11 cellular contexts compared by ENCODE assay signal in genomic region chr11:86292912-86293606, GRCh38. TPM values are rescaled to one million over a fixed set of nuclear protein-coding genes. Genes with fewer than 3 reads are reported as not detected.
DNase-seq lines count a peak whose midpoint lies in the region; ATAC-seq and TF ChIP-seq lines count a peak whose summit lies in the region.
"Had no signal": no experiment of that assay in that cellular context is flagged by ENCODE, and none has a peak within 500 bp of the region (broad histone marks: within the 10 kb centered on the region; RNA-seq: fewer than 3 reads in every experiment).

No MANE protein-coding gene starts in this region.

- DNase-seq in GM10266 (ENCODE audit: extremely low spot score) (peak; percentile 34), cerebellar nuclear complex (lab: John Stamatoyannopoulos, UW) (no peak), left lobe of liver (ENCODE audit: low spot score) (no peak), suprapubic skin (ENCODE audit: low spot score in 2 of 2) (no peak), iPS-NIHi11 (ENCODE audit: low spot score) (no peak)
- peak; percentile 44 for DNase-seq in activated T-helper 1 cell treated with anti-CD3 and anti-CD28 coated beads, Interleukin-12 subunit alpha, Interleukin-12 subunit beta, Interleukin-2, Interleukin-4 antibody, amounts not matched to agents 30 ng/mL and 10 ng/mL and 1 ng/mL, durations not matched to agents 14 hours and 24 hours and 36 hours (ENCODE audit: low spot score)
- DNase-seq: ovary had no signal

- no peaks in the 10 kb centered on the region for H3K36me3 ChIP-seq in suprapubic skin
- H3K36me3 ChIP-seq: cardiac muscle cell, HAP-1, ovary had no signal

- no peaks in the 10 kb centered on the region for H3K4me1 ChIP-seq in suprapubic skin
- H3K4me1 ChIP-seq: HAP-1 had no signal

- no peaks in the 10 kb centered on the region for H3K9me3 ChIP-seq in suprapubic skin
- H3K9me3 ChIP-seq: HAP-1, ovary had no signal

- H3K27me3 ChIP-seq in suprapubic skin: no peaks in the 10 kb centered on the region
- H3K27me3 ChIP-seq: cardiac muscle cell, ovary had no signal

- peak overlapping the region; percentile 46 for H3K4me3 Mint-ChIP-seq in activated T-helper 1 cell treated with anti-CD3 and anti-CD28 coated beads, Interleukin-12 subunit alpha, Interleukin-12 subunit beta, Interleukin-2, Interleukin-4 antibody, amounts not matched to agents 30 ng/mL and 10 ng/mL and 1 ng/mL, durations not matched to agents 14 hours and 24 hours and 36 hours

- TF ChIP-seq CTCF in GM10266 (IDR thresholded peaks at IDR 0.05; ENCODE audit: control insufficient read depth, insufficient read depth, low read depth, missing control alignments) (no peak), suprapubic skin (IDR thresholded peaks at IDR 0.05) (no peak)

- peak overlapping the region; percentile 89 for H3K27ac Mint-ChIP-seq in activated T-helper 1 cell treated with anti-CD3 and anti-CD28 coated beads, Interleukin-12 subunit alpha, Interleukin-12 subunit beta, Interleukin-2, Interleukin-4 antibody, amounts not matched to agents 30 ng/mL and 10 ng/mL and 1 ng/mL, durations not matched to agents 14 hours and 24 hours and 36 hours

- peaks cover 23% of the 10 kb centered on the region for H3K36me3 Mint-ChIP-seq in activated T-helper 1 cell treated with anti-CD3 and anti-CD28 coated beads, Interleukin-12 subunit alpha, Interleukin-12 subunit beta, Interleukin-2, Interleukin-4 antibody, amounts not matched to agents 30 ng/mL and 10 ng/mL and 1 ng/mL, durations not matched to agents 14 hours and 24 hours and 36 hours (ENCODE audit: low read depth)

- no peak for TF ChIP-seq EP300 in suprapubic skin (IDR thresholded peaks at IDR 0.05)

- H3K27ac ChIP-seq in suprapubic skin: no peak overlapping the region
- H3K27ac ChIP-seq: cardiac muscle cell, ovary had no signal

- H3K9me3 Mint-ChIP-seq in activated T-helper 1 cell treated with anti-CD3 and anti-CD28 coated beads, Interleukin-12 subunit alpha, Interleukin-12 subunit beta, Interleukin-2, Interleukin-4 antibody, amounts not matched to agents 30 ng/mL and 10 ng/mL and 1 ng/mL, durations not matched to agents 14 hours and 24 hours and 36 hours: no peaks in the 10 kb centered on the region

- H3K27me3 Mint-ChIP-seq in activated T-helper 1 cell treated with anti-CD3 and anti-CD28 coated beads, Interleukin-12 subunit alpha, Interleukin-12 subunit beta, Interleukin-2, Interleukin-4 antibody, amounts not matched to agents 30 ng/mL and 10 ng/mL and 1 ng/mL, durations not matched to agents 14 hours and 24 hours and 36 hours (ENCODE audit: insufficient read depth): no peaks in the 10 kb centered on the region

- WGBS in suprapubic skin: 89% methylated on average over 6 of the region's 6 CpGs

- peaks cover 53% of the 10 kb centered on the region for H3K4me1 Mint-ChIP-seq in activated T-helper 1 cell treated with anti-CD3 and anti-CD28 coated beads, Interleukin-12 subunit alpha, Interleukin-12 subunit beta, Interleukin-2, Interleukin-4 antibody, amounts not matched to agents 30 ng/mL and 10 ng/mL and 1 ng/mL, durations not matched to agents 14 hours and 24 hours and 36 hours (ENCODE audit: low read depth)

- intact Hi-C loops in activated T-helper 1 cell treated with anti-CD3 and anti-CD28 coated beads, Interleukin-12 subunit alpha, Interleukin-12 subunit beta, Interleukin-2, Interleukin-4 antibody, amounts not matched to agents 30 ng/mL and 10 ng/mL and 1 ng/mL, durations not matched to agents 14 hours and 24 hours and 36 hours (cut with micrococcal nuclease): loop anchor here (1.0 to 5.0 kb wide), 13 partner anchors 9 to 540 kb away; partner anchors contain the start of genes CCDC83, HIKESHI and PICALM

- no peak overlapping the region for H3K4me3 ChIP-seq in suprapubic skin
- H3K4me3 ChIP-seq: cardiac muscle cell, HAP-1, ovary had no signal

- no peak for TF ChIP-seq POLR2A in suprapubic skin (IDR thresholded peaks at IDR 0.05)

- ATAC-seq in GM19452 (IDR thresholded peaks at IDR 0.05; ENCODE audit: unreplicated experiment): peak; percentile 85
- ATAC-seq in HG03066 (IDR thresholded peaks at IDR 0.05; ENCODE audit: low read depth, unreplicated experiment): peak; percentile 53
- ATAC-seq in left lobe of liver: no peak

RNA-seq across cellular contexts. Expression of gene HIKESHI, which starts 9.0 kb away (rescaled TPM):
- total RNA-seq in activated T-helper 1 cell treated with anti-CD3 and anti-CD28 coated beads, Interleukin-12 subunit alpha, Interleukin-12 subunit beta, Interleukin-2, Interleukin-4 antibody, amounts not matched to agents 30 ng/mL and 10 ng/mL and 1 ng/mL, durations not matched to agents 14 hours and 24 hours and 36 hours: 54.2 and 56.4 TPM in 2 replicates
- total RNA-seq in left lobe of liver (11.5 TPM), suprapubic skin (10 to 100 TPM; 20.7 to 34.4 (median 29.3) TPM)

RNA-seq across cellular contexts. Expression of gene EED, which starts 48.5 kb away (rescaled TPM):
- 279 and 294 TPM in 2 replicates for total RNA-seq in activated T-helper 1 cell treated with anti-CD3 and anti-CD28 coated beads, Interleukin-12 subunit alpha, Interleukin-12 subunit beta, Interleukin-2, Interleukin-4 antibody, amounts not matched to agents 30 ng/mL and 10 ng/mL and 1 ng/mL, durations not matched to agents 14 hours and 24 hours and 36 hours
- total RNA-seq in left lobe of liver (7.5 TPM), suprapubic skin (10 to 100 TPM; 11.9 to 39.3 (median 15.1) TPM)

Comparison
In these comparisons a context has a peak if more than half of its experiments do, and no peak if none do; other contexts are left out.
1. DNase-seq: peak in GM10266 (single experiment) and activated T-helper 1 cell treated with anti-CD3 and anti-CD28 coated beads, Interleukin-12 subunit alpha, Interleukin-12 subunit beta, Interleukin-2, Interleukin-4 antibody, amounts not matched to agents 30 ng/mL and 10 ng/mL and 1 ng/mL, durations not matched to agents 14 hours and 24 hours and 36 hours (single experiment); none in cerebellar nuclear complex (0 of 2), left lobe of liver (single experiment), suprapubic skin (0 of 2) and iPS-NIHi11 (single experiment).